In the genomic region with DNA sequence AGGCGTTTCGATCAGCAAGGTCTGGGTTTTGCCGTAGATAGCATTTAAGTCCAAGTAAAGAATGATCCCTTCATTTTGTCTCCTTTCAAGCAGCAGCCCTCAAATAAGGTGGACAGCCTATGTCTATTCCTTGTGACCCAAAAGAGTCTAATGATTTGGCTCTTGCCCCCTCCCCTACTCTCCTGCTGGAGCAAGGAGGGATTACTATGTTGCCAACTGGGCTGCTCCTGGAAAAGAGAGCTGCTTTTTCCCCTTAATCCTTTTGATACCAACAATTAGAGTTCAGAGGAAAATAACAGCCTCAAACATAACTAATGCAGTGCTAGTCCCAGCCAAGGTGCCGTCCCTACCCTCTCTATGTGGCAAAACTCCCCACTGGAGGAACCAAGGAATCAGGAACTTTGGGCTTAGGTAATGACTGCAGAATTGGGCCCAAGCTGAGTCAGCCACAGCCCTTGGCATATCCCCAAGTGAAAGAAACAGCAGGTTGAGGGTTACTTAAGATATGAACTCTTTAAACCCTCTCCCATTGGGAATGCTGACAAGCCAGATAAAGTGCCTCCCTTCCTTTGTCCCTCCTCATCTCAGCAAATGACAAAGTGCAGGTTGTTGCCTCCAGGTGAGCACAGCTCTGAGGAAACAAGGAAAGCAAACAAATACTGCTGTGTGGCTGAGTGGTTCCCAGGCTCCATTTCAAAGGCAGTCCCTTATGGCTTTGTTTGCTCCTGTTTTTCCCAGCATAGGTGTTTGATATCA, we compare ENCODE assay signal across 16 cellular contexts.
DNase-seq lines count a peak whose midpoint lies in the region; ATAC-seq, FAIRE-seq and TF ChIP-seq lines count a peak whose summit lies in the region.
"Had no signal": no experiment of that assay in that cellular context is flagged by ENCODE, and none has a peak within 500 bp of the region (broad histone marks: within the 10 kb centered on the region; RNA-seq: fewer than 3 reads in every experiment).

No MANE protein-coding gene starts in this region.

- H3K9me3 ChIP-seq in Caco-2: no peaks in the 10 kb centered on the region; the same call in 1 of the 2 replicates
- H3K9me3 ChIP-seq in gastroesophageal sphincter: no peaks in the 10 kb centered on the region
- no peaks in the 10 kb centered on the region for H3K9me3 ChIP-seq in neuronal stem cell (replicated peaks in 1 of 2; ENCODE audit: control insufficient read depth in 2 of 2, insufficient read depth in 1 of 2, low read depth in 1 of 2, low read length in 2 of 2)
- H3K9me3 ChIP-seq: thoracic aorta had no signal

- no peak overlapping the region for H2BK12ac ChIP-seq in neuronal stem cell (ENCODE audit: low read length)

- peak overlapping the region; percentile 32 for H3K27ac Mint-ChIP-seq in Caco-2 (ENCODE audit: unreplicated experiment)

- peaks cover 21% of the 10 kb centered on the region for H3K9me3 Mint-ChIP-seq in Caco-2 (ENCODE audit: unreplicated experiment)

- no peaks in the 10 kb centered on the region for H3K36me3 Mint-ChIP-seq in Caco-2 (ENCODE audit: insufficient read depth, unreplicated experiment)

- no peak overlapping the region for H3K18ac ChIP-seq in neuronal stem cell (ENCODE audit: low read length)

- no peak overlapping the region for H4K8ac ChIP-seq in neuronal stem cell (ENCODE audit: low read depth, low read length)

- no peak overlapping the region for H2BK120ac ChIP-seq in neuronal stem cell (ENCODE audit: low read depth, low read length)

- intact Hi-C loops in Caco-2 (cut with micrococcal nuclease; ENCODE audit: unreplicated experiment): no loop called here

- H3K4me1 ChIP-seq in Caco-2 (peaks cover 8% of the 10 kb centered on the region; the same call in 1 of the 2 replicates), gastroesophageal sphincter (no peaks in the 10 kb centered on the region), neuronal stem cell (ENCODE audit: control insufficient read depth in 2 of 2, insufficient read depth in 1 of 2, low read depth in 1 of 2, low read length in 2 of 2) (peaks cover 0 to 2% of the 10 kb centered on the region in 2 donors)
- H3K4me1 ChIP-seq: heart right ventricle, sigmoid colon had no signal

- no peak overlapping the region for H2AK5ac ChIP-seq in neuronal stem cell (ENCODE audit: low read depth, low read length)

- 96 to 100% methylated on average over 3 of the region's 4 CpGs for WGBS in gastroesophageal sphincter (ENCODE audit: low coverage in 1 of 2), 2 donors
- no CpG with 5 or more reads among the region's 4 CpGs for WGBS in neuronal stem cell (ENCODE audit: extremely low coverage in 2 of 2, insufficient read length in 2 of 2, insufficient replicate concordance in 1 of 2), 2 donors

- H3K9ac ChIP-seq in neuronal stem cell (ENCODE audit: low read depth, low read length, poor library complexity): no peak overlapping the region

- H3K4me2 ChIP-seq in neuronal stem cell (ENCODE audit: insufficient read depth, low read length, poor library complexity, severe bottlenecking): no peak overlapping the region

- no peak overlapping the region for H3K23ac ChIP-seq in neuronal stem cell (ENCODE audit: low read depth, low read length, poor library complexity)

- TF ChIP-seq EP300 in gastroesophageal sphincter (IDR thresholded peaks at IDR 0.05): no peak

- peaks cover 6% of the 10 kb centered on the region for H3K4me1 Mint-ChIP-seq in Caco-2 (ENCODE audit: low read depth, unreplicated experiment)

- H3K27me3 Mint-ChIP-seq in Caco-2 (ENCODE audit: insufficient read depth, unreplicated experiment): no peaks in the 10 kb centered on the region

- H2BK5ac ChIP-seq in neuronal stem cell (ENCODE audit: low read length): no peak overlapping the region

- H2BK15ac ChIP-seq in neuronal stem cell (ENCODE audit: low read length): no peak overlapping the region

- no peak for TF ChIP-seq CTCF in Caco-2 (IDR thresholded peaks at IDR 0.05; ENCODE audit: insufficient read depth in 1 of 2, low read depth in 1 of 2, low read length in 1 of 2, severe bottlenecking in 1 of 2, unreplicated experiment in 1 of 2)
- TF ChIP-seq CTCF in LNCaP clone FGC (IDR thresholded peaks at IDR 0.05; ENCODE audit: control insufficient read depth, extremely low read depth, insufficient read depth): no peak
- TF ChIP-seq CTCF in gastroesophageal sphincter (IDR thresholded peaks at IDR 0.05): no peak

- H3K27me3 ChIP-seq in Caco-2 (replicated peaks; ENCODE audit: control insufficient read depth, insufficient read depth, low read length): no peaks in the 10 kb centered on the region
- no peaks in the 10 kb centered on the region for H3K27me3 ChIP-seq in gastroesophageal sphincter
- no peaks in the 10 kb centered on the region for H3K27me3 ChIP-seq in neuronal stem cell (ENCODE audit: control insufficient read depth in 3 of 3, insufficient read depth in 3 of 3, low read depth in 1 of 3, low read length in 3 of 3)
- H3K27me3 ChIP-seq: heart right ventricle, sigmoid colon had no signal

- no TSS peak for BruUV-seq in Caco-2 (replicated peaks; lab: Mats Ljungman, UMichigan)

- POLR2A ChIA-PET in Caco-2 (lab: Charles Lee): no interaction called here

- no peak overlapping the region for H3K4me3 ChIP-seq in Caco-2 (ENCODE audit: low read depth, low read length)
- no peak overlapping the region for H3K4me3 ChIP-seq in LNCaP clone FGC (ENCODE audit: low read depth, low read length)
- no peak overlapping the region for H3K4me3 ChIP-seq in gastroesophageal sphincter
- no peak overlapping the region for H3K4me3 ChIP-seq in neuronal stem cell (ENCODE audit: low read length in 2 of 2)
- H3K4me3 ChIP-seq: heart right ventricle, sigmoid colon, thoracic aorta had no signal

- H3K4me3 Mint-ChIP-seq in Caco-2 (ENCODE audit: unreplicated experiment): no peak overlapping the region

- H3K36me3 ChIP-seq in Caco-2 (ENCODE audit: control insufficient read depth, insufficient read depth, low read length): no peaks in the 10 kb centered on the region
- no peaks in the 10 kb centered on the region for H3K36me3 ChIP-seq in gastroesophageal sphincter
- H3K36me3 ChIP-seq in neuronal stem cell (replicated peaks in 1 of 2; ENCODE audit: control insufficient read depth in 2 of 2, insufficient read depth in 2 of 2, low read length in 2 of 2): no peaks in the 10 kb centered on the region
- H3K36me3 ChIP-seq: heart right ventricle, sigmoid colon, thoracic aorta had no signal

- no peak for ATAC-seq in gastroesophageal sphincter
- ATAC-seq: heart right ventricle had no signal

- DNase-seq in Caco-2 (peak; percentile 46 to 50), LNCaP clone FGC (ENCODE audit: low read depth) (peak; percentile 66), astrocyte of the hippocampus (ENCODE audit: low read depth, low spot score) (peak; percentile 40), islet precursor cell (peak; percentile 66), neuronal stem cell (ENCODE audit: low spot score) (no peak), GM12891 (ENCODE audit: insufficient read length, low spot score) (no peak), NOMO-1 (lab: John Stamatoyannopoulos, UW; ENCODE audit: unreplicated experiment in 2 of 2) (no peak)
- DNase-seq: activated CD8-positive, alpha-beta memory T cell treated with anti-CD3 and anti-CD28 coated beads, Interleukin-2, amount 50 U/mL, for 4 hours; GF-D8; heart right ventricle; NCI-H1436; sigmoid colon had no signal

- no peak overlapping the region for H3K14ac ChIP-seq in neuronal stem cell (ENCODE audit: low read length)

- CTCF ChIA-PET in Caco-2 (lab: Charles Lee): no interaction called here

- no peaks in the 10 kb centered on the region for H3K79me1 ChIP-seq in neuronal stem cell (ENCODE audit: low read depth, low read length)

- H3K27ac ChIP-seq in gastroesophageal sphincter: no peak overlapping the region
- H3K27ac ChIP-seq in neuronal stem cell (replicated peaks; ENCODE audit: low read length): no peak overlapping the region
- H3K27ac ChIP-seq: heart right ventricle, sigmoid colon, thoracic aorta had no signal

- H4K91ac ChIP-seq in neuronal stem cell (ENCODE audit: low read depth, low read length, poor library complexity): no peak overlapping the region

- FAIRE-seq in GM12891 (lab: Jason Lieb, UNC): no peak
- FAIRE-seq: RCC 7860, TTC549 had no signal

- no peak overlapping the region for H2AFZ ChIP-seq in neuronal stem cell (ENCODE audit: low read length)

- TF ChIP-seq POLR2A in gastroesophageal sphincter (IDR thresholded peaks at IDR 0.05) (no peak), GM12891 (IDR thresholded peaks at IDR 0.05; ENCODE audit: low read depth, low read length) (no peak)

- H3K4ac ChIP-seq in neuronal stem cell (ENCODE audit: low read length): no peak overlapping the region

TF ChIP-seq in GM12891, 5 proteins besides CTCF, POLR2A, EP300 and RAD21:
- no peak for TF ChIP-seq TAF1 (IDR thresholded peaks at IDR 0.05; ENCODE audit: low read depth, low read length)
TF ChIP-seq in GM12891: peak in this region for 0.

Comparison
In these comparisons a context has a peak if more than half of its experiments do, and no peak if none do; other contexts are left out.
1. DNase-seq: peak in Caco-2 (2 of 2), LNCaP clone FGC (single experiment), astrocyte of the hippocampus (single experiment) and islet precursor cell (single experiment); none in neuronal stem cell (single experiment), GM12891 (single experiment) and NOMO-1 (0 of 2).